In genomic region chr7:97499204-97499603, GRCh38 we compare ENCODE assay signal across 8 cellular contexts.
DNase-seq lines count a peak whose midpoint lies in the region; ATAC-seq and TF ChIP-seq lines count a peak whose summit lies in the region.

No MANE protein-coding gene starts in this region.

- DNase-seq in NCI-H1092 treated with DMSO at 0.1 percent for 48 hours (lab: John Stamatoyannopoulos, UW), result peak; percentile 42
- DNase-seq in NCI-H1092 (lab: John Stamatoyannopoulos, UW), result no peak
- peak; percentile 26 for DNase-seq in iris pigment epithelial cell (ENCODE audit: low read depth)

- ATAC-seq in GM19372 (IDR thresholded peaks at IDR 0.05; ENCODE audit: low read depth, unreplicated experiment) (peak; percentile 82), HG02938 (IDR thresholded peaks at IDR 0.05; ENCODE audit: unreplicated experiment) (no peak), HG02588 (IDR thresholded peaks at IDR 0.05; ENCODE audit: unreplicated experiment) (no peak)

- H3K27ac ChIP-seq in VCaP, result no peak overlapping the region

- TF ChIP-seq CTCF in LNCAP (IDR thresholded peaks at IDR 0.05) (peak; percentile 66), VCaP (conservative IDR thresholded peaks at IDR 0.05) (peak; percentile 87)
